In the genomic region with DNA sequence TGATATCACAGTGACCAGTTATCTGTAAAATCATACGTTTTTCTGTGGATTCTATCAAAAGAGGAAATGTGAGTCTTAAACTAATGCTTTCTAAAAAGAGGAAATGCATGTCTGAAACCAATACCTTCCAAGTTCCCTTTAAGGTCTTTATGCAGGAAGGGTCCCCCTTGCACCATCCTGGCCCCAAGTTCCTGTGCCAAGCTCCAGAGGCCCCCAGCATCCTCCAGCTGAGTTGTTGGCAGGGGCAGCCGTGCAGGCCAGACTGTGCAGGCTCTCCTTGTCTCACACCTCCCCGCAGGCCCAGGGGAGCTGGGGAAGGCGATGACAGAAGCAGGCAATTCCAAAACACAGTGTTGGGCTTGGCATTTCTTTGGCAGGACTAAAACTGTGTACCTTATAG, we compare ENCODE assay signal across 14 cellular contexts. TPM values are rescaled to one million over a fixed set of nuclear protein-coding genes. Genes with fewer than 3 reads are reported as not detected.
DNase-seq lines count a peak whose midpoint lies in the region; ATAC-seq and TF ChIP-seq lines count a peak whose summit lies in the region.
"Had no signal": no experiment of that assay in that cellular context is flagged by ENCODE, and none has a peak within 500 bp of the region (broad histone marks: within the 10 kb centered on the region; RNA-seq: fewer than 3 reads in every experiment).

No MANE protein-coding gene starts in this region.

- H3K27me3 ChIP-seq in heart left ventricle, result no peaks in the 10 kb centered on the region
- H3K27me3 ChIP-seq in upper lobe of left lung, result no peaks in the 10 kb centered on the region
- H3K27me3 ChIP-seq: testis had no signal

- H3K4me3 ChIP-seq in heart left ventricle (no peak overlapping the region), upper lobe of left lung (no peak overlapping the region)
- H3K4me3 ChIP-seq: prostate gland, testis had no signal

- intact Hi-C loops in heart left ventricle (cut with DNase I), result no loop called here

- DNase-seq in KBM-7 (peak; percentile 74), RPMI8226 (peak; percentile 12), heart left ventricle (peak in 1 of 5 donors; percentile 40), upper lobe of left lung (no peak), NCI-H1436 (lab: John Stamatoyannopoulos, UW) (no peak)
- DNase-seq in stimulated activated CD4-positive, alpha-beta T cell treated with anti-CD3 and anti-CD28 coated beads, Interleukin-4, amount 100 ng/mL, for 24 hours, result no peak
- DNase-seq in activated T-cell treated with anti-CD3 and anti-CD28 coated beads, Interleukin-2, amount 50 U/mL, for 4 hours, result no peak
- DNase-seq: CD8-positive, alpha-beta T cell; GOT3; kidney; NCI-H146; testis had no signal

- no peaks in the 10 kb centered on the region for H3K9me3 ChIP-seq in heart left ventricle
- no peaks in the 10 kb centered on the region for H3K9me3 ChIP-seq in upper lobe of left lung
- H3K9me3 ChIP-seq: prostate gland, testis had no signal

- TF ChIP-seq EP300 in upper lobe of left lung (IDR thresholded peaks at IDR 0.05), result no peak

- H3K27ac ChIP-seq in heart left ventricle (no peak overlapping the region), upper lobe of left lung (no peak overlapping the region)
- H3K27ac ChIP-seq: prostate gland, testis had no signal

- WGBS in heart left ventricle, 4 donors, result 23 to 52% (median 28%) methylated on average over 4 of the region's 4 CpGs
- WGBS in upper lobe of left lung, 2 donors, result 17 to 32% methylated on average over 1 to 4 of the region's 4 CpGs

- in situ Hi-C loops in KBM-7 (cut with MboI; ENCODE audit: low pct_unique_long_range_greater_than_20kb, low sequenced_read_pairs), result no loop called here

- TF ChIP-seq POLR2A in heart left ventricle (IDR thresholded peaks at IDR 0.05), result no peak
- TF ChIP-seq POLR2A in upper lobe of left lung (IDR thresholded peaks at IDR 0.05), result no peak

- H3K36me3 Mint-ChIP-seq in activated T-cell treated with anti-CD3 and anti-CD28 coated beads, Interleukin-2, amount 50 U/mL, for 4 hours (ENCODE audit: insufficient read depth), result no peaks in the 10 kb centered on the region
- H3K36me3 Mint-ChIP-seq: CD8-positive, alpha-beta T cell; IgD-negative memory B cell had no signal

- H3K4me1 ChIP-seq in heart left ventricle, result peaks cover 0 to 14% (median 0%) of the 10 kb centered on the region in 12 donors
- no peaks in the 10 kb centered on the region for H3K4me1 ChIP-seq in upper lobe of left lung
- H3K4me1 ChIP-seq: prostate gland, testis had no signal

- no peak overlapping the region for H3K4me3 Mint-ChIP-seq in activated T-cell treated with anti-CD3 and anti-CD28 coated beads, Interleukin-2, amount 50 U/mL, for 4 hours
- H3K4me3 Mint-ChIP-seq: CD8-positive, alpha-beta T cell had no signal

- H3K36me3 ChIP-seq in heart left ventricle, result no peaks in the 10 kb centered on the region
- H3K36me3 ChIP-seq in upper lobe of left lung, result no peaks in the 10 kb centered on the region
- H3K36me3 ChIP-seq: prostate gland had no signal

- H3K9me3 Mint-ChIP-seq in activated T-cell treated with anti-CD3 and anti-CD28 coated beads, Interleukin-2, amount 50 U/mL, for 4 hours, result no peaks in the 10 kb centered on the region
- H3K9me3 Mint-ChIP-seq: CD8-positive, alpha-beta T cell; IgD-negative memory B cell had no signal

- TF ChIP-seq CTCF in heart left ventricle (IDR thresholded peaks at IDR 0.05) (no peak), upper lobe of left lung (IDR thresholded peaks at IDR 0.05) (no peak)

- H3K4me1 Mint-ChIP-seq in activated T-cell treated with anti-CD3 and anti-CD28 coated beads, Interleukin-2, amount 50 U/mL, for 4 hours (ENCODE audit: low read depth), result no peaks in the 10 kb centered on the region

- H3K27me3 Mint-ChIP-seq in activated T-cell treated with anti-CD3 and anti-CD28 coated beads, Interleukin-2, amount 50 U/mL, for 4 hours (ENCODE audit: low read depth), result peaks cover 5% of the 10 kb centered on the region

- ATAC-seq in heart left ventricle (peak; percentile 67 to 83 (median 74)), upper lobe of left lung (ENCODE audit: low FRiP score in 2 of 2) (peak; percentile 26 to 53)
- no peak for ATAC-seq in activated T-cell treated with anti-CD3 and anti-CD28 coated beads, Interleukin-2, amount 50 U/mL, for 4 hours
- ATAC-seq: CD8-positive, alpha-beta T cell had no signal

RNA-seq across cellular contexts. Expression of a gene that starts 39.2 kb away (rescaled TPM):
- under 1 TPM in 2 of 9 donors, not detected in 7; 0.06 to 0.13 TPM for total RNA-seq in heart left ventricle
- polyA plus RNA-seq in heart left ventricle, result not detected
- total RNA-seq in upper lobe of left lung, result not detected
- total RNA-seq in activated T-cell treated with anti-CD3 and anti-CD28 coated beads, Interleukin-2, amount 50 U/mL, for 4 hours, result not detected
- total RNA-seq: CD8-positive, alpha-beta T cell; kidney had no signal
- polyA plus RNA-seq: IgD-negative memory B cell had no signal

Comparison
In these comparisons a context has a peak if more than half of its experiments do, and no peak if none do; other contexts are left out.
1. DNase-seq: peak in KBM-7 (single experiment) and RPMI8226 (single experiment); none in upper lobe of left lung (0 of 2), NCI-H1436 (single experiment), stimulated activated CD4-positive, alpha-beta T cell treated with anti-CD3 and anti-CD28 coated beads, Interleukin-4, amount 100 ng/mL, for 24 hours (single experiment) and activated T-cell treated with anti-CD3 and anti-CD28 coated beads, Interleukin-2, amount 50 U/mL, for 4 hours (single experiment).
2. ATAC-seq: peak in heart left ventricle (4 of 4) and upper lobe of left lung (2 of 2); none in activated T-cell treated with anti-CD3 and anti-CD28 coated beads, Interleukin-2, amount 50 U/mL, for 4 hours (0 of 2).